ENCODE assay signal across 1 cellular context in the genomic region with DNA sequence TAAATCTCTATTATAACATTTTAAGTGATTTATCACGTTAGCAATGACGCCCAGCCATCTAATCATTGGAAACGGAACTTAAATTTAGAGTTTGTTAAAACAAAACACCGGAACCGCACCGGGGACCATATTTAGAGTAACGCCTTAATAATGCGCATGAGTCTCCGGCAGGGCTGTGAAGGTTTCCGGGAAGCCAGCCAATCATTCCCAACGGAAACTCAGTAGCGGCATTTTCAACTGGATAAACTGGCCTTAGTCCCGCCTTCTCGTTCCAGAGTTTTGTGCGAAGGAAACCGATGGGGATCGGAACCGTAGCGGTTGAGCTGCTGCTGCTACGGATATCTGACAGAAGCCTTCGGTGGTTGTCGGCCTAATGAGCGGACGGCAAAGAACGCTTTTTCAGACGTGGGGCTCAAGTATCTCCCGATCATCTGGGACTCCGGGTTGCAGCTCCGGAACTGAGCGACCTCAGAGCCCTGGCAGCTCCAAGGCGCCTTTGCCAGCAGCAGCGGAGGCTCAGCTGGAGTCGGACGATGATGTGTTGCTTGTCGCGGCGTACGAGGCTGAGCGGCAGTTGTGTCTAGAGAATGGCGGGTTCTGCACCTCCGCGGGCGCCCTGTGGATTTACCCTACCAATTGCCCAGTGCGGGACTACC.
TF ChIP-seq lines count a peak whose summit lies in the region.

A gene with protein sequence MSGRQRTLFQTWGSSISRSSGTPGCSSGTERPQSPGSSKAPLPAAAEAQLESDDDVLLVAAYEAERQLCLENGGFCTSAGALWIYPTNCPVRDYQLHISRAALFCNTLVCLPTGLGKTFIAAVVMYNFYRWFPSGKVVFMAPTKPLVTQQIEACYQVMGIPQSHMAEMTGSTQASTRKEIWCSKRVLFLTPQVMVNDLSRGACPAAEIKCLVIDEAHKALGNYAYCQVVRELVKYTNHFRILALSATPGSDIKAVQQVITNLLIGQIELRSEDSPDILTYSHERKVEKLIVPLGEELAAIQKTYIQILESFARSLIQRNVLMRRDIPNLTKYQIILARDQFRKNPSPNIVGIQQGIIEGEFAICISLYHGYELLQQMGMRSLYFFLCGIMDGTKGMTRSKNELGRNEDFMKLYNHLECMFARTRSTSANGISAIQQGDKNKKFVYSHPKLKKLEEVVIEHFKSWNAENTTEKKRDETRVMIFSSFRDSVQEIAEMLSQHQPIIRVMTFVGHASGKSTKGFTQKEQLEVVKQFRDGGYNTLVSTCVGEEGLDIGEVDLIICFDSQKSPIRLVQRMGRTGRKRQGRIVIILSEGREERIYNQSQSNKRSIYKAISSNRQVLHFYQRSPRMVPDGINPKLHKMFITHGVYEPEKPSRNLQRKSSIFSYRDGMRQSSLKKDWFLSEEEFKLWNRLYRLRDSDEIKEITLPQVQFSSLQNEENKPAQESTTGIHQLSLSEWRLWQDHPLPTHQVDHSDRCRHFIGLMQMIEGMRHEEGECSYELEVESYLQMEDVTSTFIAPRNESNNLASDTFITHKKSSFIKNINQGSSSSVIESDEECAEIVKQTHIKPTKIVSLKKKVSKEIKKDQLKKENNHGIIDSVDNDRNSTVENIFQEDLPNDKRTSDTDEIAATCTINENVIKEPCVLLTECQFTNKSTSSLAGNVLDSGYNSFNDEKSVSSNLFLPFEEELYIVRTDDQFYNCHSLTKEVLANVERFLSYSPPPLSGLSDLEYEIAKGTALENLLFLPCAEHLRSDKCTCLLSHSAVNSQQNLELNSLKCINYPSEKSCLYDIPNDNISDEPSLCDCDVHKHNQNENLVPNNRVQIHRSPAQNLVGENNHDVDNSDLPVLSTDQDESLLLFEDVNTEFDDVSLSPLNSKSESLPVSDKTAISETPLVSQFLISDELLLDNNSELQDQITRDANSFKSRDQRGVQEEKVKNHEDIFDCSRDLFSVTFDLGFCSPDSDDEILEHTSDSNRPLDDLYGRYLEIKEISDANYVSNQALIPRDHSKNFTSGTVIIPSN (N-terminal part only) (plus strand): TSS at position 272 of the 656 bp plus-strand sequence. CDS start 102 bp downstream, at position 374.

TF ChIP-seq in H1, 55 proteins besides CTCF, POLR2A, EP300 and RAD21 (continued from another document):
- TF ChIP-seq, protein P1, sequence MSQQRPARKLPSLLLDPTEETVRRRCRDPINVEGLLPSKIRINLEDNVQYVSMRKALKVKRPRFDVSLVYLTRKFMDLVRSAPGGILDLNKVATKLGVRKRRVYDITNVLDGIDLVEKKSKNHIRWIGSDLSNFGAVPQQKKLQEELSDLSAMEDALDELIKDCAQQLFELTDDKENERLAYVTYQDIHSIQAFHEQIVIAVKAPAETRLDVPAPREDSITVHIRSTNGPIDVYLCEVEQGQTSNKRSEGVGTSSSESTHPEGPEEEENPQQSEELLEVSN (IDR thresholded peaks at IDR 0.05) = no peak
- TF ChIP-seq CTBP2 (IDR thresholded peaks at IDR 0.05; ENCODE audit: borderline replicate concordance, insufficient read depth, insufficient read length, low read length) (no peak), RFX5 (IDR thresholded peaks at IDR 0.05; ENCODE audit: borderline replicate concordance, low read depth, low read length) (no peak), JUND (IDR thresholded peaks at IDR 0.05; ENCODE audit: low read length) (no peak), KDM5A (IDR thresholded peaks at IDR 0.05; ENCODE audit: low read length) (peak; percentile 44; the same call in 1 of the 2 replicates)
- TF ChIP-seq, protein P2, sequence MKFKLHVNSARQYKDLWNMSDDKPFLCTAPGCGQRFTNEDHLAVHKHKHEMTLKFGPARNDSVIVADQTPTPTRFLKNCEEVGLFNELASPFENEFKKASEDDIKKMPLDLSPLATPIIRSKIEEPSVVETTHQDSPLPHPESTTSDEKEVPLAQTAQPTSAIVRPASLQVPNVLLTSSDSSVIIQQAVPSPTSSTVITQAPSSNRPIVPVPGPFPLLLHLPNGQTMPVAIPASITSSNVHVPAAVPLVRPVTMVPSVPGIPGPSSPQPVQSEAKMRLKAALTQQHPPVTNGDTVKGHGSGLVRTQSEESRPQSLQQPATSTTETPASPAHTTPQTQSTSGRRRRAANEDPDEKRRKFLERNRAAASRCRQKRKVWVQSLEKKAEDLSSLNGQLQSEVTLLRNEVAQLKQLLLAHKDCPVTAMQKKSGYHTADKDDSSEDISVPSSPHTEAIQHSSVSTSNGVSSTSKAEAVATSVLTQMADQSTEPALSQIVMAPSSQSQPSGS (IDR thresholded peaks at IDR 0.05; ENCODE audit: low read length) = no peak
